Comparison of ENCODE assay signal across 14 cellular contexts in genomic region chr2:95433973-95434372, GRCh38. TPM values are rescaled to one million over a fixed set of nuclear protein-coding genes. Genes with fewer than 3 reads are reported as not detected.
DNase-seq lines count a peak whose midpoint lies in the region; ATAC-seq and TF ChIP-seq lines count a peak whose summit lies in the region.
"Not testable (repeated sequence)": the region's sequence is repeated elsewhere in the genome, so short reads cannot be mapped to it uniquely, and the experiment has no call there.
"Had no signal": no experiment of that assay in that cellular context is flagged by ENCODE, and none has a peak within 500 bp of the region (broad histone marks: within the 10 kb centered on the region; RNA-seq: fewer than 3 reads in every experiment).

No MANE protein-coding gene starts in this region.

- ATAC-seq in Panc1, result peak; percentile 4; the same call in 1 of the 2 replicates
- ATAC-seq in body of pancreas, result not testable (repeated sequence)

- H3K4me2 ChIP-seq in fibroblast of lung (ENCODE audit: extremely low read depth, insufficient read depth, low read length), result not testable (repeated sequence)

- H3K9ac ChIP-seq in fibroblast of lung (ENCODE audit: insufficient read depth, low read length), result not testable (repeated sequence)

- not testable (repeated sequence) for BruUV-seq in Panc1 (replicated peaks; lab: Mats Ljungman, UMichigan)

- H3K79me2 ChIP-seq in fibroblast of lung (ENCODE audit: control insufficient read depth, insufficient read depth, low read length), result not testable (repeated sequence)

- DNase-seq in EH (ENCODE audit: low read depth) (peak; percentile 52), fibroblast of lung (ENCODE audit: low read depth in 2 of 2) (peak in 1 of 2 donors; percentile 35), kidney tubule cell (ENCODE audit: low spot score) (peak; percentile 24), renal cortical epithelial cell (ENCODE audit: low read depth) (peak; percentile 27)
- not testable (repeated sequence) for DNase-seq in Panc1 (ENCODE audit: low read depth, low spot score); body of pancreas; substantia nigra (lab: John Stamatoyannopoulos, UW)

- not testable (repeated sequence) for TF ChIP-seq CTCF in Panc1 (IDR thresholded peaks at IDR 0.05); body of pancreas (IDR thresholded peaks at IDR 0.05); fibroblast of lung (conservative IDR thresholded peaks at IDR 0.05 in 1 of 2, IDR thresholded peaks at IDR 0.05 in 1 of 2; ENCODE audit: low read depth in 1 of 2, low read length in 2 of 2)

- H3K36me3 ChIP-seq in Panc1 (ENCODE audit: control insufficient read depth, insufficient read depth, low read length); body of pancreas (replicated peaks in 1 of 2; ENCODE audit: insufficient read depth in 1 of 2, low read depth in 2 of 2); fibroblast of lung (ENCODE audit: control insufficient read depth, insufficient read depth, low read length): not testable (repeated sequence)

- H3K27ac ChIP-seq in Panc1 (ENCODE audit: low read length), result not testable (repeated sequence)
- H3K27ac ChIP-seq in body of pancreas (peak overlapping the region in 3 of 4 donors; percentile 61 to 68 (median 62)), fibroblast of lung (ENCODE audit: insufficient read depth, low read length) (peak overlapping the region; percentile 59), substantia nigra (ENCODE audit: low read depth, low read length, poor library complexity, severe bottlenecking) (peak overlapping the region; percentile 38)

- in situ Hi-C loops in Panc1 (cut with HindIII; ENCODE audit: low pct_unique_long_range_greater_than_20kb, low sequenced_read_pairs), result not testable (repeated sequence)

- CTCF ChIA-PET in Panc1 (lab: Charles Lee), result not testable (repeated sequence)

- H4K20me1 ChIP-seq in fibroblast of lung (ENCODE audit: control insufficient read depth, extremely low read depth, insufficient read depth, low read length), result not testable (repeated sequence)

- H3K27me3 ChIP-seq in Panc1 (ENCODE audit: control insufficient read depth, insufficient read depth, low read length); body of pancreas; fibroblast of lung (ENCODE audit: control insufficient read depth, insufficient read depth, low read length): not testable (repeated sequence)

- WGBS in body of pancreas, 2 donors, result 100% methylated on average over 1 of the region's 2 CpGs; no CpG with 5 or more reads in 1 of the 2 donors

- TF ChIP-seq POLR2A in body of pancreas (IDR thresholded peaks at IDR 0.05), result not testable (repeated sequence)

- H3K9me3 ChIP-seq in Panc1 (ENCODE audit: control insufficient read depth, insufficient read depth, low read depth, low read length); body of pancreas; fibroblast of lung (ENCODE audit: control insufficient read depth, insufficient read depth, low read depth, low read length): not testable (repeated sequence)

- intact Hi-C loops in Panc1 (cut with micrococcal nuclease; ENCODE audit: unreplicated experiment); body of pancreas (cut with DNase I): not testable (repeated sequence)

- POLR2A ChIA-PET in Panc1 (lab: Charles Lee), result not testable (repeated sequence)

- not testable (repeated sequence) for H3K4me1 ChIP-seq in Panc1 (ENCODE audit: control insufficient read depth, insufficient read depth, low read length); body of pancreas; fibroblast of lung (ENCODE audit: control insufficient read depth, extremely low read depth, insufficient read depth, low read length)

- not testable (repeated sequence) for H2AFZ ChIP-seq in fibroblast of lung (ENCODE audit: low read length)

- H3K4me3 ChIP-seq in Panc1 (ENCODE audit: low read depth in 2 of 2, low read length in 2 of 2); body of pancreas; fibroblast of lung (replicated peaks in 1 of 4; ENCODE audit: control extremely low read depth in 1 of 4, insufficient read depth in 1 of 4, low read depth in 3 of 4, low read length in 4 of 4): not testable (repeated sequence)

RNA-seq across cellular contexts. Expression of gene FAHD2A, which starts 31.5 kb away (rescaled TPM):
- total RNA-seq in Panc1 (2021; ENCODE audit: unreplicated experiment), result 17.2 TPM
- 13.1 TPM for polyA plus RNA-seq in Panc1 (2012; ENCODE audit: insufficient read length)
- total RNA-seq in body of pancreas, result 10 to 100 TPM; 15.2 to 18.9 TPM
- total RNA-seq in fibroblast of lung, result 25.9 and 32.5 TPM in 2 replicates
- polyA plus RNA-seq in fibroblast of lung, result 22.1 and 25.7 TPM in 2 replicates
- 21.2 and 28.7 TPM in 2 replicates for polyA plus RNA-seq in fibroblast of lung (2012)
- polyA minus RNA-seq in fibroblast of lung (ENCODE audit: low replicate concordance), result 25.2 and 37.9 TPM in 2 replicates
- 16.4 and 49.3 TPM in 2 replicates for total RNA-seq in renal cortical epithelial cell

RNA-seq across cellular contexts. Expression of gene TRIM43B, which starts 50.6 kb away (rescaled TPM):
- not detected for total RNA-seq in Panc1 (2021; ENCODE audit: unreplicated experiment)
- polyA plus RNA-seq in Panc1 (2012; ENCODE audit: insufficient read length), result not detected
- not detected for total RNA-seq in body of pancreas
- not detected in 2 replicates for total RNA-seq in fibroblast of lung
- polyA plus RNA-seq in fibroblast of lung, result not detected in 2 replicates
- polyA plus RNA-seq in fibroblast of lung (2012), result not detected in 2 replicates
- polyA minus RNA-seq in fibroblast of lung (ENCODE audit: low replicate concordance), result not detected in 2 replicates
- total RNA-seq in renal cortical epithelial cell, result not detected in 2 replicates
- total RNA-seq: Calu3, H4, Right ventricle myocardium inferior, RPMI7951, SJSA1 had no signal
- polyA plus RNA-seq: BJ, IgD-negative memory B cell had no signal
